ENCODE assay signal across 17 cellular contexts in the genomic region with DNA sequence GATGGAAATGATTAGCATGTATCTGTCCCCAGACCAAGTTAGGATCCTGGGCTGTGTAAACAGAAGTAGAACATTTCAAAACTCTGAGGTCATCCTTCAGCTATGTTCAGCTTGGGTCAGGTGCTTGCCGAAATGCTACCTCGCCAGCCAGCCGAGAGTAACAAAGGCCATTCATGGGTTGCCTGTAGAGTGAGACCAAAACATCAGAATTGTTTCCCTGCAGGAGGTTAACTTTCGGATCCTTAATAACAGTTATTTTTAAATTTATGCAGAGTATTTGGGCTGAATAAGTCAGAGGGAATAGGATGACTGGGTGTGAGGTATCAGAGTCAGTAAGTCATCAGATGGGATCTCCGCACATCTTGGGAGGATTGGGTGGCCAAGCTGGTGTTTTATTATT. TPM values are rescaled to one million over a fixed set of nuclear protein-coding genes. Genes with fewer than 3 reads are reported as not detected.
DNase-seq lines count a peak whose midpoint lies in the region; ATAC-seq, FAIRE-seq and TF ChIP-seq lines count a peak whose summit lies in the region.
"Had no signal": no experiment of that assay in that cellular context is flagged by ENCODE, and none has a peak within 500 bp of the region (broad histone marks: within the 10 kb centered on the region; RNA-seq: fewer than 3 reads in every experiment).

No MANE protein-coding gene starts in this region.

- no peaks in the 10 kb centered on the region for H3K79me2 ChIP-seq in astrocyte (ENCODE audit: insufficient read depth, low read length)

- H3K36me3 ChIP-seq in astrocyte (ENCODE audit: insufficient read depth, low read length) (peaks cover 8% of the 10 kb centered on the region), iPS-18a (ENCODE audit: control insufficient read depth, low read depth, low read length) (no peaks in the 10 kb centered on the region), upper lobe of right lung (peaks cover 4% of the 10 kb centered on the region)

- ATAC-seq in activated T-cell treated with anti-CD3 and anti-CD28 coated beads, Interleukin-2, amount 50 U/mL, for 72 hours (replicated peaks in 1 of 2) = peak in 1 of 2 donors; percentile 41
- ATAC-seq in upper lobe of right lung (peak; percentile 75), GM19395 (IDR thresholded peaks at IDR 0.05; ENCODE audit: unreplicated experiment) (no peak)
- ATAC-seq: activated CD4-positive, CD25-positive, alpha-beta regulatory T cell treated with anti-CD3 and anti-CD28 coated beads, Interleukin-2, amount 50 U/mL, for 24 hours; GM12878 had no signal

- no peaks in the 10 kb centered on the region for H3K27me3 Mint-ChIP-seq in activated T-cell treated with anti-CD3 and anti-CD28 coated beads, Interleukin-2, amount 50 U/mL, for 72 hours (ENCODE audit: low read depth)
- H3K27me3 Mint-ChIP-seq in astrocyte (ENCODE audit: low read depth, unreplicated experiment) = peaks cover 2% of the 10 kb centered on the region

- H3K4me3 Mint-ChIP-seq in activated T-cell treated with anti-CD3 and anti-CD28 coated beads, Interleukin-2, amount 50 U/mL, for 72 hours = no peak overlapping the region
- H3K4me3 Mint-ChIP-seq in astrocyte (ENCODE audit: unreplicated experiment) = no peak overlapping the region

- DNase-seq in activated T-cell treated with anti-CD3 and anti-CD28 coated beads, Interleukin-2, amount 50 U/mL, for 72 hours = no peak
- no peak for DNase-seq in activated T-cell treated with anti-CD3 and anti-CD28 coated beads, Interleukin-2, amount 50 U/mL, for 1 hour
- peak; percentile 59 for DNase-seq in astrocyte (ENCODE audit: low read depth)
- DNase-seq in upper lobe of right lung = no peak
- DNase-seq in NCI-H2171 (lab: John Stamatoyannopoulos, UW) = no peak
- DNase-seq in NCI-H2081 treated with DMSO at 0.1 percent for 48 hours (lab: John Stamatoyannopoulos, UW) = no peak
- DNase-seq: 8988T, caudate nucleus, esophagus squamous epithelium, NCI-H526 treated with DMSO at 0.1 percent for 48 hours, occipital lobe had no signal

- H3K27ac Mint-ChIP-seq in activated T-cell treated with anti-CD3 and anti-CD28 coated beads, Interleukin-2, amount 50 U/mL, for 72 hours = peak overlapping the region; percentile 56
- peak overlapping the region; percentile 11 for H3K27ac Mint-ChIP-seq in astrocyte (ENCODE audit: unreplicated experiment)

- peaks cover 0 to 4% of the 10 kb centered on the region in 2 donors for H3K36me3 Mint-ChIP-seq in activated T-cell treated with anti-CD3 and anti-CD28 coated beads, Interleukin-2, amount 50 U/mL, for 72 hours (ENCODE audit: insufficient read depth in 2 of 2)
- H3K36me3 Mint-ChIP-seq in astrocyte (ENCODE audit: low read depth, unreplicated experiment) = peaks cover 18% of the 10 kb centered on the region

- H3K4me3 ChIP-seq in astrocyte (ENCODE audit: insufficient read depth, low read depth, low read length) (no peak overlapping the region), iPS-18a (ENCODE audit: low read length) (peak overlapping the region; percentile 31), upper lobe of right lung (no peak overlapping the region)
- H3K4me3 ChIP-seq: esophagus squamous epithelium, GM12878, lung, SJSA1 had no signal

- TF ChIP-seq CTCF in astrocyte (IDR thresholded peaks at IDR 0.05; ENCODE audit: insufficient read depth, low read depth, low read length) (no peak), upper lobe of right lung (IDR thresholded peaks at IDR 0.05) (no peak)

- H3K27me3 ChIP-seq in astrocyte (ENCODE audit: insufficient read depth, low read length) = no peaks in the 10 kb centered on the region
- peaks cover 68% of the 10 kb centered on the region for H3K27me3 ChIP-seq in iPS-18a (ENCODE audit: control insufficient read depth, insufficient read depth, low read length)
- H3K27me3 ChIP-seq in upper lobe of right lung = no peaks in the 10 kb centered on the region
- H3K27me3 ChIP-seq: esophagus squamous epithelium, SJSA1 had no signal

- H3K4me2 ChIP-seq in astrocyte (ENCODE audit: low read length) = peak overlapping the region; percentile 36

- intact Hi-C loops in upper lobe of right lung (cut with DNase I) = no loop called here

- H3K27ac ChIP-seq in astrocyte (ENCODE audit: low read depth, low read length) = no peak overlapping the region
- no peak overlapping the region for H3K27ac ChIP-seq in iPS-18a (ENCODE audit: low read length)
- H3K27ac ChIP-seq in upper lobe of right lung = no peak overlapping the region
- H3K27ac ChIP-seq: esophagus squamous epithelium, SJSA1 had no signal

- peaks cover 20% of the 10 kb centered on the region for H3K4me1 Mint-ChIP-seq in activated T-cell treated with anti-CD3 and anti-CD28 coated beads, Interleukin-2, amount 50 U/mL, for 72 hours (ENCODE audit: low read depth)
- H3K4me1 Mint-ChIP-seq in astrocyte (ENCODE audit: low read depth, unreplicated experiment) = peaks cover 24% of the 10 kb centered on the region

- no peak overlapping the region for H2AFZ ChIP-seq in astrocyte (ENCODE audit: low read depth, low read length)

- no peaks in the 10 kb centered on the region for H3K9me3 Mint-ChIP-seq in activated T-cell treated with anti-CD3 and anti-CD28 coated beads, Interleukin-2, amount 50 U/mL, for 72 hours
- no peaks in the 10 kb centered on the region for H3K9me3 Mint-ChIP-seq in astrocyte (ENCODE audit: unreplicated experiment)

- FAIRE-seq in astrocyte (lab: Jason Lieb, UNC) = no peak
- FAIRE-seq: GM12878 had no signal

- H3K9me3 ChIP-seq in astrocyte (ENCODE audit: insufficient read depth, low read depth, low read length) = no peaks in the 10 kb centered on the region
- no peaks in the 10 kb centered on the region for H3K9me3 ChIP-seq in iPS-18a (ENCODE audit: control insufficient read depth, low read depth, low read length)
- H3K9me3 ChIP-seq in upper lobe of right lung = no peaks in the 10 kb centered on the region
- H3K9me3 ChIP-seq: esophagus squamous epithelium, SJSA1 had no signal

- H4K20me1 ChIP-seq in astrocyte (ENCODE audit: insufficient read depth, low read length) = peaks cover 3% of the 10 kb centered on the region

- H3K4me1 ChIP-seq in astrocyte (ENCODE audit: insufficient read depth, low read length) (peaks cover 18% of the 10 kb centered on the region), iPS-18a (ENCODE audit: control insufficient read depth, low read depth, low read length) (peaks cover 35% of the 10 kb centered on the region), upper lobe of right lung (no peaks in the 10 kb centered on the region)
- H3K4me1 ChIP-seq: esophagus squamous epithelium had no signal

- no peak overlapping the region for H3K9ac ChIP-seq in astrocyte (ENCODE audit: low read length)
- H3K9ac ChIP-seq in iPS-18a (ENCODE audit: low read length) = peak overlapping the region; percentile 24

RNA-seq across cellular contexts. Expression of gene SMYD2, which starts 35.6 kb away (rescaled TPM):
- 10 to 100 TPM; 28.6 to 34.5 TPM for total RNA-seq in activated T-cell treated with anti-CD3 and anti-CD28 coated beads, Interleukin-2, amount 50 U/mL, for 72 hours
- total RNA-seq in astrocyte (33.7 and 38.6 TPM in 2 replicates), upper lobe of right lung (39.8 TPM)
